Comparison of ENCODE assay signal across 8 cellular contexts in genomic region chr5:102865510-102866314, GRCh38.
DNase-seq lines count a peak whose midpoint lies in the region; ATAC-seq, FAIRE-seq and TF ChIP-seq lines count a peak whose summit lies in the region.

No MANE protein-coding gene starts in this region.

- TF ChIP-seq POLR2A in ovary (IDR thresholded peaks at IDR 0.05) = no peak

- H3K9me3 Mint-ChIP-seq in CD14-positive monocyte = no peaks in the 10 kb centered on the region

- H3K27ac Mint-ChIP-seq in CD14-positive monocyte = peak overlapping the region; percentile 38 to 88 (median 62)

- peaks cover 0 to 14% (median 0%) of the 10 kb centered on the region in 9 donors for H3K36me3 ChIP-seq in heart right ventricle
- H3K36me3 ChIP-seq in ovary = no peaks in the 10 kb centered on the region

- peak overlapping the region; percentile 56 to 83 (median 72) for H3K4me3 ChIP-seq in heart right ventricle
- peak overlapping the region; percentile 62 for H3K4me3 ChIP-seq in ovary

- no peaks in the 10 kb centered on the region for H3K27me3 ChIP-seq in heart right ventricle
- no peaks in the 10 kb centered on the region for H3K27me3 ChIP-seq in ovary

- WGBS in heart right ventricle, 2 donors = 0% methylated on average over 56 to 57 of the region's 57 CpGs
- WGBS in ovary, 3 donors = 0 to 1% (median 0%) methylated on average over 55 to 57 of the region's 57 CpGs

- DNase-seq in CD14-positive monocyte (ENCODE audit: low spot score) = peak; percentile 54
- DNase-seq in RCC 7860 (ENCODE audit: low spot score) = peak; percentile 84
- DNase-seq in amniotic epithelial cell (ENCODE audit: low read depth) = peak; percentile 81
- DNase-seq in heart right ventricle = peak; percentile 78 to 83
- DNase-seq in ovary = peak; percentile 72 to 77 (median 74)
- peak; percentile 55 for DNase-seq in ureter (ENCODE audit: low spot score)

- intact Hi-C loops in CD14-positive monocyte (cut with micrococcal nuclease) (no loop called here), heart right ventricle (cut with DNase I) (loop anchor here in 6 of 10 donors (2.0 to 10.0 kb wide), 6 partner anchors 61 to 102 kb away; no protein-coding TSS in a partner anchor), ovary (cut with DNase I) (no loop called here)

- no peak for TF ChIP-seq EP300 in ovary (IDR thresholded peaks at IDR 0.05)

- H3K4me1 Mint-ChIP-seq in CD14-positive monocyte = peaks cover 22% of the 10 kb centered on the region

- peaks cover 0 to 5% (median 3%) of the 10 kb centered on the region in 3 donors for H3K27me3 Mint-ChIP-seq in CD14-positive monocyte (ENCODE audit: low read depth in 3 of 3)

- peak; percentile 16 for FAIRE-seq in RCC 7860 (lab: Jason Lieb, UNC)

- H3K36me3 Mint-ChIP-seq in CD14-positive monocyte = peaks cover 5 to 11% of the 10 kb centered on the region in 2 donors

- peaks cover 0 to 7% (median 0%) of the 10 kb centered on the region in 11 donors for H3K9me3 ChIP-seq in heart right ventricle
- H3K9me3 ChIP-seq in ovary = no peaks in the 10 kb centered on the region

- H3K4me1 ChIP-seq in heart right ventricle (peaks cover 0 to 63% (median 25%) of the 10 kb centered on the region in 9 donors), ovary (ENCODE audit: insufficient read depth) (no peaks in the 10 kb centered on the region)

- H3K27ac ChIP-seq in heart right ventricle = peak overlapping the region; percentile 78 to 95 (median 91)
- peak overlapping the region; percentile 91 to 92 for H3K27ac ChIP-seq in ovary

- no peak for TF ChIP-seq CTCF in CD14-positive monocyte (IDR thresholded peaks at IDR 0.05)
- peak in 1 of 9 donors; percentile 10 for TF ChIP-seq CTCF in heart right ventricle (IDR thresholded peaks at IDR 0.05)
- no peak for TF ChIP-seq CTCF in ovary (IDR thresholded peaks at IDR 0.05)

- peak; percentile 78 for ATAC-seq in GM19328 (IDR thresholded peaks at IDR 0.05; ENCODE audit: unreplicated experiment)
- ATAC-seq in HG03354 (IDR thresholded peaks at IDR 0.05; ENCODE audit: poor library complexity, severe bottlenecking, unreplicated experiment) = peak; percentile 86
- peak; percentile 89 to 98 (median 94) for ATAC-seq in heart right ventricle

- peak overlapping the region; percentile 77 to 89 for H3K4me3 Mint-ChIP-seq in CD14-positive monocyte

Comparison
In these comparisons a context has a peak if more than half of its experiments do, and no peak if none do; other contexts are left out.
1. Peak in every context shown above with its lines: DNase-seq, ATAC-seq, H3K4me3 ChIP-seq and H3K27ac ChIP-seq.
2. intact Hi-C loops: an anchor here in heart right ventricle (2.0 to 10.0 kb wide); none called in CD14-positive monocyte and ovary.